Comparison of ENCODE assay signal across 1 cellular context in genomic region chr1:23368562-23369334, GRCh38.
A peak's percentile ranks its signal among the peaks of the same experiment; 100 is the strongest.
TF ChIP-seq lines count a peak whose summit lies in the region.

No MANE protein-coding gene starts in this region.

TF ChIP-seq in K562, 482 proteins besides CTCF, POLR2A, EP300 and RAD21 (continued from another document):
- TF ChIP-seq RREB1 (CRISPR knock-in tag; IDR thresholded peaks at IDR 0.05) (0 out of 2 replicates have a peak, but pooled peaks have one; percentile 73), EZH2 (IDR thresholded peaks at IDR 0.05; ENCODE audit: borderline replicate concordance, low read depth, low read length) (no peak), ZBTB12 (CRISPR knock-in tag; IDR thresholded peaks at IDR 0.05) (peak; percentile 94), CBFB (CRISPR knock-in tag; IDR thresholded peaks at IDR 0.05) (peak; percentile 39; the same call in 1 of the 2 replicates), ATF7 (IDR thresholded peaks at IDR 0.05) (peak; percentile 63; the same call in 1 of the 2 replicates), ETV1 (tag; conservative IDR thresholded peaks at IDR 0.05; ENCODE audit: low read depth) (peak; percentile 29), ARID1B (IDR thresholded peaks at IDR 0.05) (peak; percentile 78), DIDO1 (tag; IDR thresholded peaks at IDR 0.05; ENCODE audit: low read depth) (no peak), L3MBTL2 (IDR thresholded peaks at IDR 0.05) (peak; percentile 81)
